ENCODE assay signal across 10 cellular contexts in genomic region chr9:80157128-80157527, GRCh38.
A peak's percentile ranks its signal among the peaks of the same experiment; 100 is the strongest.
DNase-seq lines count a peak whose midpoint lies in the region; ATAC-seq, FAIRE-seq and TF ChIP-seq lines count a peak whose summit lies in the region.
"Had no signal": no experiment of that assay in that cellular context is flagged by ENCODE, and none has a peak within 500 bp of the region (broad histone marks: within the 10 kb centered on the region; RNA-seq: fewer than 3 reads in every experiment).

No MANE protein-coding gene starts in this region.

- no peak overlapping the region for H3K4me2 ChIP-seq in GM23338
- H3K4me2 ChIP-seq in mesenchymal stem cell (ENCODE audit: low read length, poor library complexity, severe bottlenecking), result peak overlapping the region; percentile 11

- H4K20me1 ChIP-seq in GM23338 (replicated peaks; ENCODE audit: insufficient read depth), result no peaks in the 10 kb centered on the region

- H3K18ac ChIP-seq in mesenchymal stem cell (ENCODE audit: low read depth in 1 of 2, low read length in 2 of 2), result no peak overlapping the region

- peaks cover 4% of the 10 kb centered on the region for H3K9me3 ChIP-seq in mesenchymal stem cell (ENCODE audit: control insufficient read depth, low read length)
- H3K9me3 ChIP-seq in MG63, result no peaks in the 10 kb centered on the region

- H4K8ac ChIP-seq in mesenchymal stem cell (ENCODE audit: low read length), result no peak overlapping the region

- FAIRE-seq in HTR-8/SVneo (lab: Jason Lieb, UNC), result no peak

- no peak overlapping the region for H2BK5ac ChIP-seq in mesenchymal stem cell (ENCODE audit: low read depth, low read length, poor library complexity, severe bottlenecking)

- H2AFZ ChIP-seq in GM23338, result peak overlapping the region; percentile 12; the same call in 1 of the 2 replicates
- no peak overlapping the region for H2AFZ ChIP-seq in mesenchymal stem cell (ENCODE audit: low read depth, low read length)

- no peak overlapping the region for H4K91ac ChIP-seq in mesenchymal stem cell (ENCODE audit: low read length)

- H3K9me3 Mint-ChIP-seq in GM23338, result peaks cover 6% of the 10 kb centered on the region; the same call in 1 of the 3 replicates

- H3K4me3 Mint-ChIP-seq in GM23338, result no peak overlapping the region

- no peak overlapping the region for H3K27ac Mint-ChIP-seq in GM23338

- H3K79me1 ChIP-seq in mesenchymal stem cell (replicated peaks; ENCODE audit: low read length, poor library complexity, severe bottlenecking), result no peaks in the 10 kb centered on the region

- peaks cover 23% of the 10 kb centered on the region for H3K4me1 Mint-ChIP-seq in GM23338

- H3K9ac ChIP-seq in mesenchymal stem cell (ENCODE audit: low read length), result no peak overlapping the region

- no peak overlapping the region for H3K14ac ChIP-seq in mesenchymal stem cell (ENCODE audit: low read length in 2 of 2)

- H3K27me3 ChIP-seq in GM23338 (ENCODE audit: insufficient read depth) (no peaks in the 10 kb centered on the region), mesenchymal stem cell (ENCODE audit: control insufficient read depth in 1 of 2, insufficient read depth in 1 of 2, low read length in 2 of 2) (no peaks in the 10 kb centered on the region), MG63 (no peaks in the 10 kb centered on the region)

- H3K27ac ChIP-seq in GM23338 (ENCODE audit: low read depth), result no peak overlapping the region
- no peak overlapping the region for H3K27ac ChIP-seq in mesenchymal stem cell (ENCODE audit: low read length, poor library complexity, severe bottlenecking)

- no peaks in the 10 kb centered on the region for H3F3A ChIP-seq in GM23338 (replicated peaks; ENCODE audit: low read depth)

- no peaks in the 10 kb centered on the region for H3K36me3 Mint-ChIP-seq in GM23338 (ENCODE audit: low read depth)

- no peaks in the 10 kb centered on the region for H3K27me3 Mint-ChIP-seq in GM23338 (ENCODE audit: insufficient read depth, low read depth, poor library complexity)

- H3K4me1 ChIP-seq in GM23338 (ENCODE audit: insufficient read depth), result peaks cover 11% of the 10 kb centered on the region; the same call in 1 of the 2 replicates
- no peaks in the 10 kb centered on the region for H3K4me1 ChIP-seq in mesenchymal stem cell (ENCODE audit: control insufficient read depth, insufficient read depth, low read depth, low read length)

- no peak for DNase-seq in GM23338 (ENCODE audit: low spot score)
- no peak for DNase-seq in mesenchymal stem cell
- DNase-seq in activated naive CD4-positive, alpha-beta T cell treated with Interleukin-2 at 50 U/mL for 16 hours, result no peak
- DNase-seq in MG63, result no peak
- no peak for DNase-seq in OCI-M2 (lab: John Stamatoyannopoulos, UW; ENCODE audit: unreplicated experiment)
- DNase-seq in HTR-8/SVneo (ENCODE audit: insufficient read length, low spot score), result no peak
- DNase-seq: cerebellar nuclear complex, NCI-H2227 treated with DMSO at 0.1 percent for 48 hours had no signal

- H3K4me3 ChIP-seq in GM23338, result no peak overlapping the region
- no peak overlapping the region for H3K4me3 ChIP-seq in mesenchymal stem cell (ENCODE audit: insufficient read depth in 1 of 2, low read depth in 1 of 2, low read length in 2 of 2)
- no peak overlapping the region for H3K4me3 ChIP-seq in MG63

- H3K36me3 ChIP-seq in GM23338 (ENCODE audit: insufficient read depth) (no peaks in the 10 kb centered on the region), mesenchymal stem cell (ENCODE audit: control insufficient read depth in 1 of 2, insufficient read depth in 2 of 2, low read depth in 1 of 2, low read length in 2 of 2) (no peaks in the 10 kb centered on the region), MG63 (no peaks in the 10 kb centered on the region)

- peak overlapping the region; percentile 82 for H2AK5ac ChIP-seq in mesenchymal stem cell (ENCODE audit: low read length, severe bottlenecking)

- H3K79me2 ChIP-seq in GM23338 (replicated peaks; ENCODE audit: insufficient read depth), result no peaks in the 10 kb centered on the region

- 80% methylated on average over 1 of the region's 1 CpG for WGBS in mesenchymal stem cell

- H3K4ac ChIP-seq in mesenchymal stem cell (ENCODE audit: low read depth in 1 of 2, low read length in 2 of 2), result no peak overlapping the region

- no peak for TF ChIP-seq CTCF in GM23338 (conservative IDR thresholded peaks at IDR 0.05; ENCODE audit: low read depth in 2 of 2)

- H2BK120ac ChIP-seq in mesenchymal stem cell (ENCODE audit: low read depth, low read length), result no peak overlapping the region

- no peak overlapping the region for H3K23ac ChIP-seq in mesenchymal stem cell (ENCODE audit: low read length in 2 of 2)

- H2BK15ac ChIP-seq in mesenchymal stem cell (ENCODE audit: low read depth, poor library complexity, severe bottlenecking), result no peak overlapping the region

- H3K9me2 ChIP-seq in GM23338 (ENCODE audit: insufficient read depth), result no peaks in the 10 kb centered on the region; the same call in 1 of the 2 replicates

- H2BK12ac ChIP-seq in mesenchymal stem cell (ENCODE audit: low read length in 2 of 2), result no peak overlapping the region

- ATAC-seq in GM19023 (IDR thresholded peaks at IDR 0.05; ENCODE audit: unreplicated experiment), result peak; percentile 39
- no peak; the same call in 2 of the 3 replicates for ATAC-seq in GM23338
- ATAC-seq in HG03354 (IDR thresholded peaks at IDR 0.05; ENCODE audit: poor library complexity, severe bottlenecking, unreplicated experiment), result peak; percentile 58

TF ChIP-seq in GM23338, 12 proteins besides CTCF, POLR2A, EP300 and RAD21:
- TF ChIP-seq CREB1 (CRISPR knock-in tag; IDR thresholded peaks at IDR 0.05; ENCODE audit: low read depth) (no peak), EZH2 (IDR thresholded peaks at IDR 0.05; ENCODE audit: low read depth, unreplicated experiment) (no peak), STAT1 (IDR thresholded peaks at IDR 0.05; ENCODE audit: unreplicated experiment) (no peak), POLR2AphosphoS5 (IDR thresholded peaks at IDR 0.05; ENCODE audit: low read depth) (no peak), NANOG (IDR thresholded peaks at IDR 0.05; ENCODE audit: borderline replicate concordance) (no peak)
- TF ChIP-seq, protein P1, sequence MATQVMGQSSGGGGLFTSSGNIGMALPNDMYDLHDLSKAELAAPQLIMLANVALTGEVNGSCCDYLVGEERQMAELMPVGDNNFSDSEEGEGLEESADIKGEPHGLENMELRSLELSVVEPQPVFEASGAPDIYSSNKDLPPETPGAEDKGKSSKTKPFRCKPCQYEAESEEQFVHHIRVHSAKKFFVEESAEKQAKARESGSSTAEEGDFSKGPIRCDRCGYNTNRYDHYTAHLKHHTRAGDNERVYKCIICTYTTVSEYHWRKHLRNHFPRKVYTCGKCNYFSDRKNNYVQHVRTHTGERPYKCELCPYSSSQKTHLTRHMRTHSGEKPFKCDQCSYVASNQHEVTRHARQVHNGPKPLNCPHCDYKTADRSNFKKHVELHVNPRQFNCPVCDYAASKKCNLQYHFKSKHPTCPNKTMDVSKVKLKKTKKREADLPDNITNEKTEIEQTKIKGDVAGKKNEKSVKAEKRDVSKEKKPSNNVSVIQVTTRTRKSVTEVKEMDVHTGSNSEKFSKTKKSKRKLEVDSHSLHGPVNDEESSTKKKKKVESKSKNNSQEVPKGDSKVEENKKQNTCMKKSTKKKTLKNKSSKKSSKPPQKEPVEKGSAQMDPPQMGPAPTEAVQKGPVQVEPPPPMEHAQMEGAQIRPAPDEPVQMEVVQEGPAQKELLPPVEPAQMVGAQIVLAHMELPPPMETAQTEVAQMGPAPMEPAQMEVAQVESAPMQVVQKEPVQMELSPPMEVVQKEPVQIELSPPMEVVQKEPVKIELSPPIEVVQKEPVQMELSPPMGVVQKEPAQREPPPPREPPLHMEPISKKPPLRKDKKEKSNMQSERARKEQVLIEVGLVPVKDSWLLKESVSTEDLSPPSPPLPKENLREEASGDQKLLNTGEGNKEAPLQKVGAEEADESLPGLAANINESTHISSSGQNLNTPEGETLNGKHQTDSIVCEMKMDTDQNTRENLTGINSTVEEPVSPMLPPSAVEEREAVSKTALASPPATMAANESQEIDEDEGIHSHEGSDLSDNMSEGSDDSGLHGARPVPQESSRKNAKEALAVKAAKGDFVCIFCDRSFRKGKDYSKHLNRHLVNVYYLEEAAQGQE (IDR thresholded peaks at IDR 0.05; ENCODE audit: unreplicated experiment), result no peak
- TF ChIP-seq, protein P2, sequence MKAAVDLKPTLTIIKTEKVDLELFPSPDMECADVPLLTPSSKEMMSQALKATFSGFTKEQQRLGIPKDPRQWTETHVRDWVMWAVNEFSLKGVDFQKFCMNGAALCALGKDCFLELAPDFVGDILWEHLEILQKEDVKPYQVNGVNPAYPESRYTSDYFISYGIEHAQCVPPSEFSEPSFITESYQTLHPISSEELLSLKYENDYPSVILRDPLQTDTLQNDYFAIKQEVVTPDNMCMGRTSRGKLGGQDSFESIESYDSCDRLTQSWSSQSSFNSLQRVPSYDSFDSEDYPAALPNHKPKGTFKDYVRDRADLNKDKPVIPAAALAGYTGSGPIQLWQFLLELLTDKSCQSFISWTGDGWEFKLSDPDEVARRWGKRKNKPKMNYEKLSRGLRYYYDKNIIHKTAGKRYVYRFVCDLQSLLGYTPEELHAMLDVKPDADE (IDR thresholded peaks at IDR 0.05), result no peak
